Comparison of ENCODE assay signal across 8 cellular contexts in the genomic region with DNA sequence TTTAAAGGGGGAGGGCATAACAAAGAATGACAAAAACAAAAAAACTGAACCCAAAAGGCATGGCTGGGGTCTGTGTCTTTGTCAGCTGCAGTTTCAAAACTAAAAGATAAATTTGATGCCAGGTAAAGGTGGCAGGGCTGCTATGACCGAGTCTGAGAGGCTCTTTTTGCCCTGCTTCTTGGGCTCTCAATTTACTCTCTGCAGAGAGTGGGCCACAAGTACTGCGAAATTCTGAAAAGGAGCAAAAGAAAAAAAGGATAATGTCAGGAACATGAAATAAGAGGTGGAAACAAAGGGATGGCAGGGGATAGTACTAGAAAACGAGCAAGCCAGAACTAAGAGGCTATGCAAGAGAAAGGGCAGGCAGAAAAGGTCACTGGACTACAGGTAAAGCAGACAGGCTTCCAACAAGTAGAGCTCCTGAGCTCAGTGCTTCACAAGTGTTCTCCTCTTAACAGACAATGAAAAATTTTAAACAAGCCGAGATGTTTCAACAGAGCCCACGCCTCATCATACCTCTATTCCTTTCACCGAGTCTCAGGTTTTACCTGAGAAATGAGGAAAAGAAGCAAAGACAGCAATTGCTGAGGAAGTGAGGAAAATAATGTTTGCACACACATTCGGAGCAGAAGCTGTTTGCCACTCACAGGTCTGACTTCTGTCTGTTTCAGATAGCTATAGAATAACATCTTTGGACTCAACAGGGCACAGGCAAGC. TPM values are rescaled to one million over a fixed set of nuclear protein-coding genes. Genes with fewer than 3 reads are reported as not detected.
A peak's percentile ranks its signal among the peaks of the same experiment; 100 is the strongest.
DNase-seq lines count a peak whose midpoint lies in the region; TF ChIP-seq lines count a peak whose summit lies in the region.

No MANE protein-coding gene starts in this region.

- H3K4me3 ChIP-seq in GM12864 (ENCODE audit: low read depth, low read length) = peak overlapping the region; percentile 79
- H3K4me3 ChIP-seq in dorsolateral prefrontal cortex = peak overlapping the region; percentile 59 to 88 (median 80)

- peak overlapping the region; percentile 54 for H3K27ac Mint-ChIP-seq in nephron progenitor cell

- peak overlapping the region; percentile 74 for H3K4me3 Mint-ChIP-seq in nephron progenitor cell

- peaks cover 8% of the 10 kb centered on the region for H3K27me3 Mint-ChIP-seq in nephron progenitor cell (ENCODE audit: low read depth, poor library complexity)

- DNase-seq in GM12864 (ENCODE audit: low read depth) = no peak
- DNase-seq in NCI-H526 treated with DMSO at 0.1 percent for 48 hours (lab: John Stamatoyannopoulos, UW) = peak; percentile 25
- no peak for DNase-seq in dorsolateral prefrontal cortex
- no peak for DNase-seq in nephron progenitor cell
- DNase-seq in epidermal melanocyte (ENCODE audit: insufficient read length, low spot score) = no peak
- no peak for DNase-seq in amniotic stem cell (lab: John Stamatoyannopoulos, UW)
- no peak for DNase-seq in HPDE6-E6E7 (ENCODE audit: extremely low spot score)
- no peak for DNase-seq in dermis blood vessel endothelial cell

- H3K36me3 Mint-ChIP-seq in nephron progenitor cell (ENCODE audit: low read depth) = peaks cover 31% of the 10 kb centered on the region

- intact Hi-C loops in dorsolateral prefrontal cortex (cut with DNase I) = loop anchor here in 1 of 2 donors (5.0 to 10.0 kb wide), 2 partner anchors 578 to 760 kb away; no protein-coding TSS in a partner anchor

- H3K27me3 ChIP-seq in dorsolateral prefrontal cortex = no peaks in the 10 kb centered on the region

- peaks cover 9% of the 10 kb centered on the region for H3K9me3 Mint-ChIP-seq in nephron progenitor cell

- TF ChIP-seq CTCF in GM12864 (IDR thresholded peaks at IDR 0.05; ENCODE audit: low read depth, low read length, missing control alignments) (no peak), dorsolateral prefrontal cortex (IDR thresholded peaks at IDR 0.05 in 54 of 56, conservative IDR thresholded peaks at IDR 0.05 in 2 of 56; ENCODE audit: low read depth in 1 of 56, partially characterized antibody in 56 of 56) (no peak), nephron progenitor cell (IDR thresholded peaks at IDR 0.05) (no peak)

- peak overlapping the region in 56 of 59 donors; percentile 5 to 93 (median 84) for H3K27ac ChIP-seq in dorsolateral prefrontal cortex

- H3K4me1 Mint-ChIP-seq in nephron progenitor cell = peaks cover 52% of the 10 kb centered on the region

RNA-seq across cellular contexts. Expression of a gene that starts 7.3 kb away (rescaled TPM):
- 10 to 100 TPM in 110 of 120 experiments, 1 to 10 TPM in 10; 6.8 to 23.0 (median 14.4) TPM for total RNA-seq in dorsolateral prefrontal cortex
- 0.17 and 0.23 TPM in 2 replicates for total RNA-seq in dermis blood vessel endothelial cell

RNA-seq across cellular contexts. Expression of a gene that starts 43.5 kb away (rescaled TPM):
- total RNA-seq in dorsolateral prefrontal cortex (10 to 100 TPM; 36.7 to 99.9 (median 61.0) TPM), dermis blood vessel endothelial cell (14.3 and 16.0 TPM in 2 replicates)
